Comparison of ENCODE assay signal across 1 cellular context in genomic region chr9:137535120-137535428, GRCh38.
TF ChIP-seq lines count a peak whose summit lies in the region.

No MANE protein-coding gene starts in this region.

TF ChIP-seq in A549, 52 proteins besides CTCF, POLR2A, EP300 and RAD21 (continued from another document):
- no peak for TF ChIP-seq MAX (IDR thresholded peaks at IDR 0.05)
TF ChIP-seq in A549: peak in this region for 0.
